ENCODE assay signal across 14 cellular contexts in the genomic region with DNA sequence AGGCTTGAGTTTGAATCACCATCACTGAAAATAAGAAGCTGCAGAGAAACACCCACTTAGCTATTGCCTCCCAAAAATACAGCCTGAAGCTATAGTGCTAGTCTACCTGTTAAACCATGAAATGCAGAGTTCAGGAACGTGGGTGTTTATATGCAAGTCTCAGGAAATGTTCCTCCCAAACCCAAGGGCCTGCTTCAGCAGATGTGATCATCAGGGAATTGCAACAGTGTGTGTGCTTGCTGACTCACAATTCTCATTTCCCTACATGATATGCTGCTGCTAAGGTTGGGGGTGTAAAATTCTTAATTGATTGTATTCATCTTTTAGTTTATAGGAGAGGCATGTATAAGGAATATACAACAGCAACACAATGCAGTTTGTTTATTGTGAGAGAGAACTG. TPM values are rescaled to one million over a fixed set of nuclear protein-coding genes. Genes with fewer than 3 reads are reported as not detected.
DNase-seq lines count a peak whose midpoint lies in the region; ATAC-seq and TF ChIP-seq lines count a peak whose summit lies in the region.
"Had no signal": no experiment of that assay in that cellular context is flagged by ENCODE, and none has a peak within 500 bp of the region (broad histone marks: within the 10 kb centered on the region; RNA-seq: fewer than 3 reads in every experiment).

No MANE protein-coding gene starts in this region.

- no TSS peak for BruUV-seq in A673 (replicated peaks; lab: Mats Ljungman, UMichigan)

- CTCF ChIA-PET in A673 (lab: Charles Lee) = no interaction called here

- POLR2A ChIA-PET in A673 (lab: Charles Lee; ENCODE audit: low non-redundant PET) = no interaction called here

- peaks cover 37% of the 10 kb centered on the region for H3K36me3 ChIP-seq in A673 (ENCODE audit: insufficient read depth, low read length, poor library complexity, severe bottlenecking)
- peaks cover 6% of the 10 kb centered on the region for H3K36me3 ChIP-seq in mucosa of descending colon (ENCODE audit: low read depth)

- intact Hi-C loops in A673 (cut with micrococcal nuclease; ENCODE audit: unreplicated experiment) = no loop called here
- intact Hi-C loops in mucosa of descending colon (cut with DNase I, micrococcal nuclease) = no loop called here

- H3K9me3 ChIP-seq in A673 (ENCODE audit: low read depth, low read length, poor library complexity, severe bottlenecking) = no peaks in the 10 kb centered on the region
- H3K9me3 ChIP-seq in mucosa of descending colon = no peaks in the 10 kb centered on the region

- DNase-seq in A673 (ENCODE audit: low spot score) (peak; percentile 16), HCEC 1CT (peak; percentile 85), amniotic epithelial cell (ENCODE audit: low read depth) (peak; percentile 88), glomerular visceral epithelial cell (ENCODE audit: extremely low spot score) (peak; percentile 2), activated gamma-delta T cell treated with Interleukin-2 at 50 U/mL for 16 hours (no peak), mucosa of descending colon (no peak)
- no peak for DNase-seq in stimulated activated CD4-positive, alpha-beta T cell treated with anti-CD3 and anti-CD28 coated beads, Interleukin-4, amount 100 ng/mL, for 24 hours
- DNase-seq: activated CD4-positive, alpha-beta T cell treated with anti-CD3 and anti-CD28 coated beads, Interleukin-2, amount 50 U/mL, for 4 hours; aorta; NCI-H446; stimulated activated naive CD8-positive, alpha-beta T cell treated with anti-CD3 and anti-CD28 coated beads, Interleukin-15, amount 100 ng/mL, for 72 hours had no signal

- TF ChIP-seq CTCF in A673 (conservative IDR thresholded peaks at IDR 0.05; ENCODE audit: low read depth, low read length) = no peak
- no peak for TF ChIP-seq CTCF in mucosa of descending colon (IDR thresholded peaks at IDR 0.05)

- ATAC-seq in GM21360 (IDR thresholded peaks at IDR 0.05; ENCODE audit: unreplicated experiment) (no peak), mucosa of descending colon (no peak)
- ATAC-seq: stimulated activated naive CD8-positive, alpha-beta T cell treated with anti-CD3 and anti-CD28 coated beads, Interleukin-15, amount 100 ng/mL, for 72 hours had no signal

- H3K4me1 ChIP-seq in A673 (ENCODE audit: insufficient read depth, low read length, poor library complexity, severe bottlenecking) (no peaks in the 10 kb centered on the region), mucosa of descending colon (ENCODE audit: low read depth) (no peaks in the 10 kb centered on the region)

- no peaks in the 10 kb centered on the region for H3K27me3 ChIP-seq in A673 (replicated peaks; ENCODE audit: insufficient read depth, low read depth, low read length, poor library complexity)

- no peak overlapping the region for H3K27ac ChIP-seq in A673 (ENCODE audit: low read depth, low read length, poor library complexity, severe bottlenecking)
- H3K27ac ChIP-seq: C4-2B, SK-N-MC had no signal

- H3K4me3 ChIP-seq in A673 (ENCODE audit: low read depth, low read length, poor library complexity, severe bottlenecking) (no peak overlapping the region), mucosa of descending colon (no peak overlapping the region)
- H3K4me3 ChIP-seq: SK-N-MC had no signal

RNA-seq across cellular contexts. Expression of gene NUP98, which starts 49.6 kb away (rescaled TPM):
- 74.8 and 82.4 TPM in 2 replicates for total RNA-seq in A673 (2021)
- total RNA-seq in mucosa of descending colon = 10 to 100 TPM; 53.7 to 69.7 (median 60.6) TPM

Comparison
In these comparisons a context has a peak if more than half of its experiments do, and no peak if none do; other contexts are left out.
1. DNase-seq: peak in A673 (single experiment), HCEC 1CT (single experiment), amniotic epithelial cell (single experiment) and glomerular visceral epithelial cell (single experiment); none in activated gamma-delta T cell treated with Interleukin-2 at 50 U/mL for 16 hours (single experiment), stimulated activated CD4-positive, alpha-beta T cell treated with anti-CD3 and anti-CD28 coated beads, Interleukin-4, amount 100 ng/mL, for 24 hours (single experiment) and mucosa of descending colon (0 of 3).